ENCODE assay signal across 13 cellular contexts in genomic region chr10:49254556-49255318, GRCh38. TPM values are rescaled to one million over a fixed set of nuclear protein-coding genes. Genes with fewer than 3 reads are reported as not detected.
DNase-seq lines count a peak whose midpoint lies in the region; ATAC-seq and TF ChIP-seq lines count a peak whose summit lies in the region.
"Had no signal": no experiment of that assay in that cellular context is flagged by ENCODE, and none has a peak within 500 bp of the region (broad histone marks: within the 10 kb centered on the region; RNA-seq: fewer than 3 reads in every experiment).

No MANE protein-coding gene starts in this region.

- H3K9me3 Mint-ChIP-seq in activated naive CD8-positive, alpha-beta T cell treated with anti-CD3 and anti-CD28 coated beads, Interleukin-2, amount 50 U/mL, for 24 hours = no peaks in the 10 kb centered on the region

- TF ChIP-seq CTCF in foreskin fibroblast (IDR thresholded peaks at IDR 0.05; ENCODE audit: low read depth, low read length) = no peak

- no peaks in the 10 kb centered on the region for H3K36me3 Mint-ChIP-seq in activated naive CD8-positive, alpha-beta T cell treated with anti-CD3 and anti-CD28 coated beads, Interleukin-2, amount 50 U/mL, for 24 hours (ENCODE audit: low read depth)

- H3K4me1 Mint-ChIP-seq in activated naive CD8-positive, alpha-beta T cell treated with anti-CD3 and anti-CD28 coated beads, Interleukin-2, amount 50 U/mL, for 24 hours = peaks cover 8% of the 10 kb centered on the region
- H3K4me1 Mint-ChIP-seq: activated CD4-positive, alpha-beta T cell treated with anti-CD3 and anti-CD28 coated beads, Interleukin-2, amount 10 ng/mL, durations not matched to agents 7 days and 5 days had no signal

- peak; percentile 77 for ATAC-seq in activated naive CD8-positive, alpha-beta T cell treated with anti-CD3 and anti-CD28 coated beads, Interleukin-2, amount 50 U/mL, for 24 hours
- ATAC-seq in sciatic nerve (peak; percentile 42), GM21737 (IDR thresholded peaks at IDR 0.05; ENCODE audit: unreplicated experiment) (no peak), GM18505 (IDR thresholded peaks at IDR 0.05; ENCODE audit: unreplicated experiment) (no peak)
- ATAC-seq: gastroesophageal sphincter had no signal

- no peak for TF ChIP-seq POLR2A in GM18505 (IDR thresholded peaks at IDR 0.05; ENCODE audit: borderline replicate concordance, extremely low read depth, insufficient read depth, insufficient read length)

- no peak overlapping the region for H3K4me3 Mint-ChIP-seq in activated naive CD8-positive, alpha-beta T cell treated with anti-CD3 and anti-CD28 coated beads, Interleukin-2, amount 50 U/mL, for 24 hours
- H3K4me3 Mint-ChIP-seq: activated CD4-positive, alpha-beta T cell treated with anti-CD3 and anti-CD28 coated beads, Interleukin-2, amount 10 ng/mL, durations not matched to agents 7 days and 5 days had no signal

- H3K4me3 ChIP-seq in foreskin fibroblast (ENCODE audit: low read depth in 1 of 2, low read length in 2 of 2) = no peak overlapping the region
- H3K4me3 ChIP-seq: ascending aorta, gastroesophageal sphincter had no signal

- no peak overlapping the region for H3K27ac Mint-ChIP-seq in activated naive CD8-positive, alpha-beta T cell treated with anti-CD3 and anti-CD28 coated beads, Interleukin-2, amount 50 U/mL, for 24 hours
- H3K27ac Mint-ChIP-seq: activated CD4-positive, alpha-beta T cell treated with anti-CD3 and anti-CD28 coated beads, Interleukin-2, amount 10 ng/mL, durations not matched to agents 7 days and 5 days had no signal

- intact Hi-C loops in sciatic nerve (cut with DNase I) = no loop called here

- H3K27me3 Mint-ChIP-seq in activated naive CD8-positive, alpha-beta T cell treated with anti-CD3 and anti-CD28 coated beads, Interleukin-2, amount 50 U/mL, for 24 hours = no peaks in the 10 kb centered on the region

- peak; percentile 4 for DNase-seq in NK-92 treated with Interleukin-12 subunit alpha and Interleukin-12 subunit beta, amount 100 ng/mL, for 24 hours (lab: John Stamatoyannopoulos, UW)
- DNase-seq in NK-92 (lab: John Stamatoyannopoulos, UW; ENCODE audit: unreplicated experiment) (no peak), NAMALWA (ENCODE audit: low spot score) (peak; percentile 8), sciatic nerve (ENCODE audit: low spot score) (no peak), foreskin fibroblast (no peak)
- DNase-seq in activated naive CD8-positive, alpha-beta T cell treated with anti-CD3 and anti-CD28 coated beads, Interleukin-2, amount 50 U/mL, for 24 hours = peak; percentile 34
- DNase-seq: activated CD4-positive, alpha-beta T cell treated with anti-CD3 and anti-CD28 coated beads, Interleukin-2, amount 10 ng/mL, durations not matched to agents 7 days and 5 days; Calu3; effector CD8-positive, alpha-beta T cell had no signal

RNA-seq across cellular contexts. Expression of gene C10orf71, which starts 44.2 kb away (rescaled TPM):
- total RNA-seq in sciatic nerve = 0.18 TPM
- total RNA-seq: activated CD4-positive, alpha-beta T cell treated with anti-CD3 and anti-CD28 coated beads, Interleukin-2, amount 10 ng/mL, durations not matched to agents 7 days and 5 days; ascending aorta; Calu3 had no signal

Comparison
In these comparisons a context has a peak if more than half of its experiments do, and no peak if none do; other contexts are left out.
1. DNase-seq: peak in NK-92 treated with Interleukin-12 subunit alpha and Interleukin-12 subunit beta, amount 100 ng/mL, for 24 hours (single experiment), NAMALWA (single experiment) and activated naive CD8-positive, alpha-beta T cell treated with anti-CD3 and anti-CD28 coated beads, Interleukin-2, amount 50 U/mL, for 24 hours (single experiment); none in NK-92 (single experiment), sciatic nerve (single experiment) and foreskin fibroblast (0 of 2).
2. ATAC-seq: peak in activated naive CD8-positive, alpha-beta T cell treated with anti-CD3 and anti-CD28 coated beads, Interleukin-2, amount 50 U/mL, for 24 hours (single experiment) and sciatic nerve (single experiment); none in GM21737 (single experiment) and GM18505 (single experiment).